ENCODE assay signal across 21 cellular contexts in the genomic region with DNA sequence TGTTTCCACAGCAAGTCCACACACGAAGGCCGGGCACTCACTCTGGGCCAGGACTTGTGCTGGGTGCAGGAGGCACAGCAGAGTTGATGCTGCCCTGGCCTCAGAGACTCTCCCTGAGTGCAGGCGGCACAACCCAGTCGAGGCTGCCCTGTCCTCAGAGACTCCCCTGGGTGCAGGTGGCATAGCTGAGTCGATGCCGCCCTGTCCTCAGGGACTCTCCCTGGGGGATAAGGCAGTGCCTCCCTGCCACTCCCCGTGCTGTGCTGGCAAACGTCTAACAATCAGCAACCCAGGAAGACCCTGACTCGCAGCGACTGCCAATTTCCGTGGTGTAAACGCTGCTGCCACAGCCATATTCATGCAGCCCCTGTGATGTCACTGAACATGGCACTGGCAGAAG.
"Had no signal": no experiment of that assay in that cellular context is flagged by ENCODE, and none has a peak within 500 bp of the region (broad histone marks: within the 10 kb centered on the region; RNA-seq: fewer than 3 reads in every experiment).

No MANE protein-coding gene starts in this region.

- ATAC-seq: activated CD8-positive, alpha-beta T cell treated with anti-CD3 and anti-CD28 coated beads, Interleukin-2, amount 10 ng/mL, durations not matched to agents 7 days and 5 days; T-helper 17 cell had no signal

- H3K36me3 Mint-ChIP-seq: activated naive CD4-positive, alpha-beta T cell treated with anti-CD3 and anti-CD28 coated beads, Interleukin-2, amount 50 U/mL, for 24 hours; WTC11 had no signal

- H3K27ac ChIP-seq: KMS-11 had no signal

- H3K4me2 ChIP-seq: KMS-11 had no signal

- H3K9me3 Mint-ChIP-seq: activated naive CD4-positive, alpha-beta T cell treated with anti-CD3 and anti-CD28 coated beads, Interleukin-2, amount 50 U/mL, for 24 hours had no signal

- H3K27me3 Mint-ChIP-seq: activated naive CD4-positive, alpha-beta T cell treated with anti-CD3 and anti-CD28 coated beads, Interleukin-2, amount 50 U/mL, for 24 hours; T-helper 17 cell had no signal

- H3K4me1 Mint-ChIP-seq: activated naive CD4-positive, alpha-beta T cell treated with anti-CD3 and anti-CD28 coated beads, Interleukin-2, amount 50 U/mL, for 24 hours; T-helper 17 cell had no signal

- H3K27ac Mint-ChIP-seq: activated CD8-positive, alpha-beta T cell treated with anti-CD3 and anti-CD28 coated beads, Interleukin-2, amount 10 ng/mL, durations not matched to agents 7 days and 5 days; activated naive CD4-positive, alpha-beta T cell treated with anti-CD3 and anti-CD28 coated beads, Interleukin-2, amount 50 U/mL, for 24 hours; T-helper 17 cell; WTC11 had no signal

- H3K27me3 ChIP-seq: Peyer's patch had no signal

- DNase-seq: activated CD4-positive, alpha-beta T cell treated with anti-CD3 and anti-CD28 coated beads for 48 hours; activated CD4-positive, alpha-beta T cell treated with anti-CD3 and anti-CD28 coated beads, Interleukin-2, amount 50 U/mL, for 4 hours; activated CD4-positive, CD25-positive, alpha-beta regulatory T cell treated with anti-CD3 and anti-CD28 coated beads, Interleukin-2, amount 50 U/mL, for 72 hours; activated CD8-positive, alpha-beta memory T cell treated with anti-CD3 and anti-CD28 coated beads, Interleukin-2, amount 50 U/mL, for 48 hours; activated CD8-positive, alpha-beta T cell treated with anti-CD3 and anti-CD28 coated beads, Interleukin-2, amount 10 ng/mL, durations not matched to agents 7 days and 5 days; activated T-cell treated with anti-CD3 and anti-CD28 coated beads, Interleukin-2, amount 50 U/mL, for 1 hour; NCI-H1092; NCI-H1417; NCI-H2029; NCI-H2107; NCI-H345; NCI-H510A treated with DMSO at 0.1 percent for 48 hours; NCI-H69; Peyer's patch; SIG-M5; T-helper 17 cell; T-helper 9 cell had no signal

- H3K4me1 ChIP-seq: Peyer's patch had no signal

- H3K4me3 ChIP-seq: Peyer's patch had no signal

- H3K36me3 ChIP-seq: breast epithelium, Peyer's patch had no signal

- H3K4me3 Mint-ChIP-seq: activated CD8-positive, alpha-beta T cell treated with anti-CD3 and anti-CD28 coated beads, Interleukin-2, amount 10 ng/mL, durations not matched to agents 7 days and 5 days; activated naive CD4-positive, alpha-beta T cell treated with anti-CD3 and anti-CD28 coated beads, Interleukin-2, amount 50 U/mL, for 24 hours; T-helper 17 cell; WTC11 had no signal

- H3K9ac ChIP-seq: KMS-11 had no signal

- H3K9me3 ChIP-seq: breast epithelium, Peyer's patch had no signal
